In the genomic region with DNA sequence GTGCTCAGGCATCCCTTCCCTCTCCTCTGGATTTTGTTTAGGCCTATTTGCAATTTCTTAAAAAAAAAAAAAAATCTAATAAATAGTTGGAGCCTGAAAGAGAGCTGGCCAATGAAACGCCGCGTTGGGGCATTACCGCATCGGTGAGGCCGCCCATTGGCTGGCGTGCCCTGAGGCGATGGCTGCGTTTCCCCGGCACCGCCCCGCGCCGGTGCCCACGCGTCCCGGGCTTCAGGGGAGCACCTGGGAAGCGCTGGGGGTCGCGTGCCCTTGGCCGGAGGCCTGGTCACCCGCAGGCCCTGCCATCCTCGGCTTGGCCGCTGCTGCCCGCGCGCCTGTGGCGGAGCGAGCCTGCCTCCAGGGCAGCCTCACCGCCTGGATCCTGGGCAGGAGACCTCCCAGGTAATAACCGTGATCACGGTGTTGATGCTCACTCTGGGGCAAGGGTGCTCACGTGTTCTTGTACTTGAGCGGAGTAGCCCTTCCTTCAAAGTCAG, we compare ENCODE assay signal across 8 cellular contexts.
DNase-seq lines count a peak whose midpoint lies in the region; ATAC-seq and TF ChIP-seq lines count a peak whose summit lies in the region.

No MANE protein-coding gene starts in this region.

- peak; percentile 23 for DNase-seq in activated CD8-positive, alpha-beta memory T cell treated with anti-CD3 and anti-CD28 coated beads, Interleukin-2, amount 50 U/mL, for 24 hours (ENCODE audit: extremely low read depth)
- DNase-seq in epithelial cell of esophagus (ENCODE audit: low read depth) (peak; percentile 43), myocyte (ENCODE audit: low read depth) (peak; percentile 21), HT-29 (ENCODE audit: low spot score) (no peak)
- DNase-seq in stimulated activated CD8-positive, alpha-beta memory T cell treated with anti-CD3 and anti-CD28 coated beads, Interleukin-4, amount 100 ng/mL, for 48 hours: peak; percentile 79

- no peaks in the 10 kb centered on the region for H3K9me3 ChIP-seq in KOPT-K1 (ENCODE audit: insufficient read depth, low read length, poor library complexity, severe bottlenecking)

- no peak for TF ChIP-seq CTCF in epithelial cell of esophagus (IDR thresholded peaks at IDR 0.05; ENCODE audit: insufficient read depth, low read depth, low read length, missing control alignments)

- peak overlapping the region; percentile 34 for H3K27ac ChIP-seq in KOPT-K1 (ENCODE audit: low read depth, low read length, poor library complexity, severe bottlenecking)

- ATAC-seq in GM18505 (IDR thresholded peaks at IDR 0.05; ENCODE audit: unreplicated experiment) (peak; percentile 91), GM21447 (IDR thresholded peaks at IDR 0.05; ENCODE audit: unreplicated experiment) (no peak)

- H3K4me3 ChIP-seq in epithelial cell of esophagus (ENCODE audit: low read length): no peak overlapping the region

- H3K36me3 ChIP-seq in KOPT-K1 (ENCODE audit: insufficient read depth, low read length): no peaks in the 10 kb centered on the region

- peak; percentile 41 for TF ChIP-seq POLR2A in GM18505 (IDR thresholded peaks at IDR 0.05; ENCODE audit: borderline replicate concordance, extremely low read depth, insufficient read depth, insufficient read length)
